19 cellular contexts compared by ENCODE assay signal in genomic region chr10:18203526-18203925, GRCh38.
DNase-seq lines count a peak whose midpoint lies in the region; ATAC-seq and TF ChIP-seq lines count a peak whose summit lies in the region.
"Had no signal": no experiment of that assay in that cellular context is flagged by ENCODE, and none has a peak within 500 bp of the region (broad histone marks: within the 10 kb centered on the region; RNA-seq: fewer than 3 reads in every experiment).

No MANE protein-coding gene starts in this region.

- H3K4me1 ChIP-seq in cardiac muscle cell (ENCODE audit: low read depth) (peaks cover 21% of the 10 kb centered on the region), esophagus squamous epithelium (no peaks in the 10 kb centered on the region), rectal smooth muscle tissue (ENCODE audit: control insufficient read depth, insufficient read depth, low read length) (peaks cover 13% of the 10 kb centered on the region), aorta (ENCODE audit: control insufficient read depth in 1 of 2, insufficient read depth in 2 of 2, low read length in 2 of 2) (peaks cover 3 to 11% of the 10 kb centered on the region in 2 donors)

- 45 to 64% methylated on average over 6 of the region's 6 CpGs for WGBS in esophagus squamous epithelium, 2 donors
- WGBS in aorta, 2 donors = 31 to 50% methylated on average over 6 of the region's 6 CpGs

- H3K27me3 ChIP-seq in cardiac muscle cell = no peaks in the 10 kb centered on the region
- H3K27me3 ChIP-seq in esophagus squamous epithelium = no peaks in the 10 kb centered on the region
- H3K27me3 ChIP-seq in rectal smooth muscle tissue (ENCODE audit: control insufficient read depth, insufficient read depth, low read length) = no peaks in the 10 kb centered on the region
- H3K27me3 ChIP-seq in aorta (ENCODE audit: control insufficient read depth in 1 of 2, insufficient read depth in 2 of 2, low read length in 1 of 2) = no peaks in the 10 kb centered on the region

- no peak overlapping the region for H3K9ac ChIP-seq in rectal smooth muscle tissue (ENCODE audit: low read length)

- H3K4me3 ChIP-seq in cardiac muscle cell (no peak overlapping the region), esophagus squamous epithelium (no peak overlapping the region), rectal smooth muscle tissue (ENCODE audit: low read length) (no peak overlapping the region), aorta (ENCODE audit: low read length in 2 of 2) (peak overlapping the region; percentile 3 to 26)
- H3K4me3 ChIP-seq: GM12878, GM23338, HAP-1 had no signal

- ATAC-seq in Right ventricle myocardium inferior (no peak), aorta (ENCODE audit: low FRiP score) (no peak), HG03280 (IDR thresholded peaks at IDR 0.05; ENCODE audit: unreplicated experiment) (no peak)
- ATAC-seq: GM12878, GM23338 had no signal

- TF ChIP-seq POLR2A in esophagus squamous epithelium (IDR thresholded peaks at IDR 0.05) = no peak

- H3K9me3 ChIP-seq in cardiac muscle cell (ENCODE audit: low read depth) (no peaks in the 10 kb centered on the region), esophagus squamous epithelium (no peaks in the 10 kb centered on the region), aorta (ENCODE audit: control insufficient read depth, low read length) (no peaks in the 10 kb centered on the region)
- H3K9me3 ChIP-seq: HAP-1 had no signal

- no peak for TF ChIP-seq CTCF in cardiac muscle cell (IDR thresholded peaks at IDR 0.05; ENCODE audit: low read depth, low read length)
- no peak for TF ChIP-seq CTCF in esophagus squamous epithelium (IDR thresholded peaks at IDR 0.05)

- intact Hi-C loops in Right ventricle myocardium inferior (cut with DNase I) (no loop called here), esophagus squamous epithelium (cut with DNase I) (no loop called here), aorta (cut with DNase I) (loop anchor here in 1 of 2 donors (10.0 kb wide), 1 partner anchor 59 kb away; the partner anchor contains the start of gene CACNB2)

- H3K36me3 ChIP-seq in cardiac muscle cell = no peaks in the 10 kb centered on the region
- no peaks in the 10 kb centered on the region for H3K36me3 ChIP-seq in esophagus squamous epithelium
- no peaks in the 10 kb centered on the region for H3K36me3 ChIP-seq in rectal smooth muscle tissue (ENCODE audit: control insufficient read depth, insufficient read depth, low read length)
- H3K36me3 ChIP-seq in aorta (ENCODE audit: control insufficient read depth in 1 of 2, insufficient read depth in 2 of 2, low read length in 1 of 2) = no peaks in the 10 kb centered on the region
- H3K36me3 ChIP-seq: HAP-1 had no signal

- H3K27ac ChIP-seq in cardiac muscle cell (peak overlapping the region; percentile 31), esophagus squamous epithelium (peak overlapping the region in 3 of 4 donors; percentile 61 to 66 (median 65)), rectal smooth muscle tissue (ENCODE audit: low read depth, low read length) (peak overlapping the region; percentile 83), aorta (ENCODE audit: low read depth in 1 of 2, low read length in 2 of 2) (no peak overlapping the region)

- DNase-seq in cardiac muscle cell (ENCODE audit: low read depth in 1 of 2, low spot score in 1 of 2) = no peak
- DNase-seq in Right ventricle myocardium inferior (ENCODE audit: missing footprints) = no peak
- DNase-seq in esophagus squamous epithelium (lab: John Stamatoyannopoulos, UW) = no peak
- no peak for DNase-seq in aorta
- DNase-seq in OCI-M1 (lab: John Stamatoyannopoulos, UW) = no peak
- no peak for DNase-seq in SHP77 (lab: John Stamatoyannopoulos, UW)
- DNase-seq: DND-41, KG1, NCI-H1092 treated with DMSO at 0.1 percent for 48 hours, NCI-H1436 treated with DMSO at 0.1 percent for 48 hours, NCI-H1930, NCI-H226, NCI-H510A treated with DMSO at 0.1 percent for 48 hours, Right ventricle myocardium superior had no signal

Comparison
In these comparisons a context has a peak if more than half of its experiments do, and no peak if none do; other contexts are left out.
1. H3K27ac ChIP-seq: peak in cardiac muscle cell (single experiment), esophagus squamous epithelium (3 of 4) and rectal smooth muscle tissue (single experiment); none in aorta (0 of 2).
2. H3K4me3 ChIP-seq: peak in aorta (2 of 2); none in cardiac muscle cell (single experiment), esophagus squamous epithelium (0 of 4) and rectal smooth muscle tissue (single experiment).